In the genomic region with DNA sequence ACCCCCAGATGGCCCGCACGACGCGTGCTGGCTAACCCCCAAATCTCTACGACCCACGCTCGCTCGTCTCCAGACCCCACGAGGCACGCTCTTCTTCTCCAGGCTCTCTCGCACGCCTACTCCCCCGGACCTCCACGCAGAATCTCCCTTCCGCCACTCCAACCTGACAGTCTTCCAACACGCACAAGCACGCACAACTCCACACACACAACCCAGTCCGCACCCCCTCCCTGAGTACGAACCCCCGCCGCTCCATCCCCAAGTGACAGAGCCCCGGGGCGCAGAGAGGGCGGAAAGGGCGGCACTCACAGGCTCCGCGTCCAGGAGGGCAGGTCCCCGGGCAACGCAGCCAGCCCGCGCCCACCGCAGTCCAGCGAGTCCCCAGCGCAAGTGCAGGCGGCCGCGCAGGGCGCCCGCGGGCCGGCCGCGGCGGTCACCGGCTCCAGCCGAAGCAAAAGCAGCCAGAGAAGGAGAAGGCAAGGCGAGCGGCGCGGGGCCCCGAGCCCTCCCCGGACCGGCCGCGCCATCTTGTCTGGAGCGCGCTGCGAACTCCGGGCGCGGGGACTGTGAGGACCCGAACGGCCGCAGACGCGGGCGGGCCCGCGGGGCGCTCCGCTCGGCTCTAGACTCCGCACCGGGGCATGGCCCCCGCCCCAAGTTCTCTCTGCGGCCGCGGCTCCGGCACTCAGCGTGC, we compare ENCODE assay signal across 9 cellular contexts. TPM values are rescaled to one million over a fixed set of nuclear protein-coding genes. Genes with fewer than 3 reads are reported as not detected.
DNase-seq lines count a peak whose midpoint lies in the region; ATAC-seq, FAIRE-seq and TF ChIP-seq lines count a peak whose summit lies in the region.
"Had no signal": no experiment of that assay in that cellular context is flagged by ENCODE, and none has a peak within 500 bp of the region (broad histone marks: within the 10 kb centered on the region; RNA-seq: fewer than 3 reads in every experiment).

No MANE protein-coding gene starts in this region.

- H2AFZ ChIP-seq in SU-DHL-6 (ENCODE audit: low read depth, low read length, severe bottlenecking): peak overlapping the region; percentile 69

- H3K4me2 ChIP-seq in SU-DHL-6 (ENCODE audit: low read depth, low read length, poor library complexity, severe bottlenecking): peak overlapping the region; percentile 64

- peaks cover 77% of the 10 kb centered on the region for H3K4me1 Mint-ChIP-seq in brain

- H3K4me3 Mint-ChIP-seq in brain: peak overlapping the region; percentile 94 to 99 (median 97)

- no peaks in the 10 kb centered on the region for H3K9me3 ChIP-seq in SU-DHL-6 (ENCODE audit: insufficient read depth, low read length)
- no peaks in the 10 kb centered on the region for H3K9me3 ChIP-seq in kidney (ENCODE audit: control insufficient read depth in 1 of 2, low read length in 2 of 2)

- no peak for FAIRE-seq in kidney (lab: Jason Lieb, UNC)
- FAIRE-seq: G401.6 had no signal

- ATAC-seq in HG02759 (IDR thresholded peaks at IDR 0.05; ENCODE audit: unreplicated experiment): peak; percentile 25

- H3K27me3 ChIP-seq in SU-DHL-6 (ENCODE audit: low read length): no peaks in the 10 kb centered on the region

- H3K9me3 Mint-ChIP-seq in brain: no peaks in the 10 kb centered on the region

- no peaks in the 10 kb centered on the region for H3K79me2 ChIP-seq in SU-DHL-6 (ENCODE audit: insufficient read depth, low read length)

- no peaks in the 10 kb centered on the region for H3K9me2 ChIP-seq in SU-DHL-6 (replicated peaks; ENCODE audit: insufficient read depth, low read length)

- peak overlapping the region; percentile 92 to 99 (median 96) for H3K27ac Mint-ChIP-seq in brain

- H3K36me3 ChIP-seq in SU-DHL-6 (ENCODE audit: low read length) (no peaks in the 10 kb centered on the region), kidney (ENCODE audit: control insufficient read depth in 1 of 2, insufficient read depth in 2 of 2, low read length in 2 of 2) (no peaks in the 10 kb centered on the region)

- H3K4me3 ChIP-seq in SU-DHL-6 (ENCODE audit: insufficient read depth, low read length, poor library complexity, severe bottlenecking) (peak overlapping the region; percentile 61), kidney (ENCODE audit: low read length in 2 of 2) (peak overlapping the region; percentile 75 to 84)

- H4K20me1 ChIP-seq in SU-DHL-6 (ENCODE audit: low read depth, low read length): no peaks in the 10 kb centered on the region

- no peaks in the 10 kb centered on the region for H3F3A ChIP-seq in SU-DHL-6 (ENCODE audit: insufficient read depth)

- DNase-seq in NCI-H1417 (lab: John Stamatoyannopoulos, UW) (peak; percentile 5 to 70 (median 69)), NCI-H1417 treated with DMSO at 0.1 percent for 48 hours (lab: John Stamatoyannopoulos, UW) (no peak), kidney (peak; percentile 84), kidney glomerular epithelial cell (lab: John Stamatoyannopoulos, UW) (no peak)
- DNase-seq in stimulated activated CD4-positive, alpha-beta T cell treated with anti-CD3 and anti-CD28 coated beads, Interleukin-2, amount 100 ng/mL, for 4 hours (ENCODE audit: low read depth): peak; percentile 39

- intact Hi-C loops in kidney (cut with DNase I): no loop called here

- H3K27ac ChIP-seq in SU-DHL-6 (ENCODE audit: low read depth, low read length) (no peak overlapping the region), kidney (ENCODE audit: low read depth in 2 of 2, low read length in 2 of 2) (peak overlapping the region; percentile 3 to 85)

- H3K9ac ChIP-seq in SU-DHL-6 (ENCODE audit: low read length) (peak overlapping the region; percentile 51), kidney (ENCODE audit: low read length in 2 of 2) (peak overlapping the region; percentile 23 to 52)

- no peaks in the 10 kb centered on the region for H3K36me3 Mint-ChIP-seq in brain

- H3K27me3 Mint-ChIP-seq in brain: peaks cover 27% of the 10 kb centered on the region

- H3K4me1 ChIP-seq in kidney (ENCODE audit: control insufficient read depth in 1 of 2, insufficient read depth in 1 of 2, low read depth in 1 of 2, low read length in 2 of 2): peaks cover 12 to 13% of the 10 kb centered on the region in 2 donors

- no peak for TF ChIP-seq CTCF in SU-DHL-6 (IDR thresholded peaks at IDR 0.05; ENCODE audit: insufficient read depth, low read length, poor library complexity, severe bottlenecking)
- no peak for TF ChIP-seq CTCF in brain (conservative IDR thresholded peaks at IDR 0.05)
- no peak for TF ChIP-seq CTCF in kidney (IDR thresholded peaks at IDR 0.05; ENCODE audit: borderline replicate concordance, extremely low read depth, insufficient read depth)

RNA-seq across cellular contexts. Expression of a gene that starts 0.8 kb away (rescaled TPM):
- polyA plus RNA-seq in brain (ENCODE audit: insufficient read depth, low read depth, low replicate concordance): 53.8 TPM
- total RNA-seq in kidney: 20.6 TPM
- polyA plus RNA-seq in kidney (ENCODE audit: insufficient read depth, low read depth, low replicate concordance): 8.2 TPM

Comparison
In these comparisons a context has a peak if more than half of its experiments do, and no peak if none do; other contexts are left out.
1. DNase-seq: peak in NCI-H1417 (3 of 3), kidney (single experiment) and stimulated activated CD4-positive, alpha-beta T cell treated with anti-CD3 and anti-CD28 coated beads, Interleukin-2, amount 100 ng/mL, for 4 hours (single experiment); none in NCI-H1417 treated with DMSO at 0.1 percent for 48 hours (single experiment) and kidney glomerular epithelial cell (single experiment).